Comparison of ENCODE assay signal across 14 cellular contexts in the genomic region with DNA sequence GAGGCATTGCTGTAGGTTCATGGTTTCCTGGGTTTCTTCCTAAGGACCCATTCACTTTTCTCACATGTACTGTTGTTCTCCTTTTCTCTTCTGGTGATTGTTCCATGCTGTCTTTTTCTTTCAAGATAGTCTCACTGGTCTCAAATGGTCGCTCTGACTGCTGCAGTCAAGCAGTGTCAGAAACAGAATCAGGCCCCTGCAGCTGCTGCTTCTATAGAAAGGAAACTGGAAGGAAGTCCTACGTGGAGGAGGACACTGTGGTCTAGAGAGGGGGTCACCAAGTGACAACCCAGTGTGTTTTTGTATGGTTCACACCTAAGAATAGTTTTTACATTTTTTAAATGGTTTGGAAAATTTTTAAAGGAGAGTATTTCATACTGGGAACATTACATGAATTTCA. TPM values are rescaled to one million over a fixed set of nuclear protein-coding genes. Genes with fewer than 3 reads are reported as not detected.
DNase-seq lines count a peak whose midpoint lies in the region; ATAC-seq and TF ChIP-seq lines count a peak whose summit lies in the region.
"Had no signal": no experiment of that assay in that cellular context is flagged by ENCODE, and none has a peak within 500 bp of the region (broad histone marks: within the 10 kb centered on the region; RNA-seq: fewer than 3 reads in every experiment).

No MANE protein-coding gene starts in this region.

- H3K27ac Mint-ChIP-seq in activated T-helper 1 cell treated with anti-CD3 and anti-CD28 coated beads, Interleukin-12 subunit alpha, Interleukin-12 subunit beta, Interleukin-2, Interleukin-4 antibody, amounts not matched to agents 30 ng/mL and 10 ng/mL and 1 ng/mL, durations not matched to agents 14 hours and 24 hours and 36 hours, result peak overlapping the region; percentile 61
- peak overlapping the region; percentile 94 to 96 for H3K27ac Mint-ChIP-seq in natural killer cell

- peaks cover 52% of the 10 kb centered on the region for H3K36me3 ChIP-seq in DND-41 (ENCODE audit: insufficient read depth, low read length)
- H3K36me3 ChIP-seq in Karpas-422 (ENCODE audit: insufficient read depth, low read length), result peaks cover 16% of the 10 kb centered on the region; the same call in 1 of the 2 replicates

- no peak for DNase-seq in DND-41
- no peak for DNase-seq in Karpas-422
- DNase-seq in activated T-helper 1 cell treated with anti-CD3 and anti-CD28 coated beads, Interleukin-12 subunit alpha, Interleukin-12 subunit beta, Interleukin-2, Interleukin-4 antibody, amounts not matched to agents 30 ng/mL and 10 ng/mL and 1 ng/mL, durations not matched to agents 14 hours and 24 hours and 36 hours (ENCODE audit: low spot score), result no peak
- no peak for DNase-seq in natural killer cell
- DNase-seq in superior temporal gyrus (ENCODE audit: extremely low spot score), result no peak
- no peak for DNase-seq in left colon
- DNase-seq: activated CD4-positive, alpha-beta T cell treated with anti-CD3 and anti-CD28 coated beads for 48 hours; amygdala; COR-L47; dermis blood vessel endothelial cell; NCI-H2171 treated with DMSO at 0.1 percent for 48 hours had no signal

- no peak overlapping the region for H3K4me3 ChIP-seq in DND-41 (ENCODE audit: low read depth in 1 of 2, low read length in 2 of 2)
- no peak overlapping the region for H3K4me3 ChIP-seq in Karpas-422 (ENCODE audit: low read length)
- H3K4me3 ChIP-seq: thoracic aorta had no signal

- H3K27me3 Mint-ChIP-seq in activated T-helper 1 cell treated with anti-CD3 and anti-CD28 coated beads, Interleukin-12 subunit alpha, Interleukin-12 subunit beta, Interleukin-2, Interleukin-4 antibody, amounts not matched to agents 30 ng/mL and 10 ng/mL and 1 ng/mL, durations not matched to agents 14 hours and 24 hours and 36 hours (ENCODE audit: insufficient read depth), result no peaks in the 10 kb centered on the region
- H3K27me3 Mint-ChIP-seq in natural killer cell (ENCODE audit: low read depth in 2 of 2), result no peaks in the 10 kb centered on the region

- peak overlapping the region; percentile 22; the same call in 1 of the 2 replicates for H3K4me2 ChIP-seq in DND-41 (ENCODE audit: insufficient read depth, low read length)
- peak overlapping the region; percentile 98 for H3K4me2 ChIP-seq in Karpas-422 (ENCODE audit: low read depth, low read length, poor library complexity, severe bottlenecking)

- no peaks in the 10 kb centered on the region for H3K9me2 ChIP-seq in Karpas-422 (replicated peaks; ENCODE audit: insufficient read depth, low read length)

- no peak overlapping the region for H3K9ac ChIP-seq in DND-41 (ENCODE audit: low read depth, low read length)
- no peak overlapping the region for H3K9ac ChIP-seq in Karpas-422 (ENCODE audit: low read length)

- ATAC-seq in DND-41 (ENCODE audit: insufficient read depth, low read depth), result no peak
- ATAC-seq in natural killer cell, result no peak
- ATAC-seq in left colon, result no peak
- no peak for ATAC-seq in GM21528 (IDR thresholded peaks at IDR 0.05; ENCODE audit: low FRiP score, unreplicated experiment)
- no peak for ATAC-seq in GM21825 (IDR thresholded peaks at IDR 0.05; ENCODE audit: unreplicated experiment)

- H2AFZ ChIP-seq in DND-41 (ENCODE audit: low read depth, low read length) (no peak overlapping the region), Karpas-422 (ENCODE audit: low read length) (no peak overlapping the region)

- intact Hi-C loops in activated T-helper 1 cell treated with anti-CD3 and anti-CD28 coated beads, Interleukin-12 subunit alpha, Interleukin-12 subunit beta, Interleukin-2, Interleukin-4 antibody, amounts not matched to agents 30 ng/mL and 10 ng/mL and 1 ng/mL, durations not matched to agents 14 hours and 24 hours and 36 hours (cut with micrococcal nuclease), result loop anchor here (5.0 kb wide), 2 partner anchors 69 to 464 kb away; a partner anchor contains a TSS
- intact Hi-C loops in natural killer cell (cut with micrococcal nuclease) (loop anchor here (5.0 kb wide), 1 partner anchor 54 kb away; no protein-coding TSS in a partner anchor), left colon (cut with DNase I, micrococcal nuclease) (no loop called here)

- H3K79me2 ChIP-seq in DND-41 (ENCODE audit: insufficient read depth, low read length) (peaks cover 58% of the 10 kb centered on the region), Karpas-422 (ENCODE audit: low read length) (peaks cover 43% of the 10 kb centered on the region)

- peaks cover 18% of the 10 kb centered on the region for H3K36me3 Mint-ChIP-seq in activated T-helper 1 cell treated with anti-CD3 and anti-CD28 coated beads, Interleukin-12 subunit alpha, Interleukin-12 subunit beta, Interleukin-2, Interleukin-4 antibody, amounts not matched to agents 30 ng/mL and 10 ng/mL and 1 ng/mL, durations not matched to agents 14 hours and 24 hours and 36 hours (ENCODE audit: low read depth)
- no peaks in the 10 kb centered on the region for H3K36me3 Mint-ChIP-seq in natural killer cell

- peaks cover 41% of the 10 kb centered on the region for H3K4me1 Mint-ChIP-seq in activated T-helper 1 cell treated with anti-CD3 and anti-CD28 coated beads, Interleukin-12 subunit alpha, Interleukin-12 subunit beta, Interleukin-2, Interleukin-4 antibody, amounts not matched to agents 30 ng/mL and 10 ng/mL and 1 ng/mL, durations not matched to agents 14 hours and 24 hours and 36 hours (ENCODE audit: low read depth)
- H3K4me1 Mint-ChIP-seq in natural killer cell, result peaks cover 26 to 29% of the 10 kb centered on the region in 2 donors

- TF ChIP-seq CTCF in DND-41 (IDR thresholded peaks at IDR 0.05; ENCODE audit: borderline replicate concordance, extremely low read depth, low read length, poor library complexity, severe bottlenecking), result no peak
- TF ChIP-seq CTCF in natural killer cell (IDR thresholded peaks at IDR 0.05), result no peak

- H3K27ac ChIP-seq in DND-41 (ENCODE audit: low read length) (no peak overlapping the region), Karpas-422 (ENCODE audit: low read length) (no peak overlapping the region)
- H3K27ac ChIP-seq: thoracic aorta had no signal

- H4K20me1 ChIP-seq in DND-41 (ENCODE audit: insufficient read depth, low read length) (peaks cover 15% of the 10 kb centered on the region), Karpas-422 (ENCODE audit: insufficient read depth, low read depth, low read length) (peaks cover 3% of the 10 kb centered on the region; the same call in 1 of the 2 replicates)

- no peaks in the 10 kb centered on the region for H3K9me3 Mint-ChIP-seq in activated T-helper 1 cell treated with anti-CD3 and anti-CD28 coated beads, Interleukin-12 subunit alpha, Interleukin-12 subunit beta, Interleukin-2, Interleukin-4 antibody, amounts not matched to agents 30 ng/mL and 10 ng/mL and 1 ng/mL, durations not matched to agents 14 hours and 24 hours and 36 hours
- no peaks in the 10 kb centered on the region for H3K9me3 Mint-ChIP-seq in natural killer cell

- peak overlapping the region; percentile 80 for H3K4me3 Mint-ChIP-seq in activated T-helper 1 cell treated with anti-CD3 and anti-CD28 coated beads, Interleukin-12 subunit alpha, Interleukin-12 subunit beta, Interleukin-2, Interleukin-4 antibody, amounts not matched to agents 30 ng/mL and 10 ng/mL and 1 ng/mL, durations not matched to agents 14 hours and 24 hours and 36 hours
- H3K4me3 Mint-ChIP-seq in natural killer cell, result no peak overlapping the region

- peaks cover 24% of the 10 kb centered on the region for H3K4me1 ChIP-seq in DND-41 (ENCODE audit: insufficient read depth, low read length)
- H3K4me1 ChIP-seq in Karpas-422 (ENCODE audit: low read length), result peaks cover 21% of the 10 kb centered on the region

- H3K27me3 ChIP-seq in DND-41 (ENCODE audit: insufficient read depth, low read length, poor library complexity) (no peaks in the 10 kb centered on the region), Karpas-422 (ENCODE audit: low read length) (no peaks in the 10 kb centered on the region)

- H3K9me3 ChIP-seq in DND-41 (ENCODE audit: insufficient read depth, low read length, severe bottlenecking) (no peaks in the 10 kb centered on the region), Karpas-422 (ENCODE audit: low read length) (no peaks in the 10 kb centered on the region)
- H3K9me3 ChIP-seq: thoracic aorta had no signal

RNA-seq across cellular contexts. Expression of a gene that starts 2.4 kb away (rescaled TPM):
- 50.4 and 54.9 TPM in 2 replicates for total RNA-seq in Karpas-422 (2014; rRNA removed; shearing (Covaris generic); ENCODE audit: low replicate concordance)
- total RNA-seq in activated T-helper 1 cell treated with anti-CD3 and anti-CD28 coated beads, Interleukin-12 subunit alpha, Interleukin-12 subunit beta, Interleukin-2, Interleukin-4 antibody, amounts not matched to agents 30 ng/mL and 10 ng/mL and 1 ng/mL, durations not matched to agents 14 hours and 24 hours and 36 hours, result 79.9 and 81.9 TPM in 2 replicates
- total RNA-seq in natural killer cell (10 to 100 TPM; 62.1 to 73.1 (median 73.0) TPM), left colon (10 to 100 TPM; 41.5 to 57.0 TPM)

RNA-seq across cellular contexts. Expression of a gene that starts 5.7 kb away (rescaled TPM):
- 1.2 and 1.4 TPM in 2 replicates for total RNA-seq in Karpas-422 (2014; rRNA removed; shearing (Covaris generic); ENCODE audit: low replicate concordance)
- total RNA-seq in activated T-helper 1 cell treated with anti-CD3 and anti-CD28 coated beads, Interleukin-12 subunit alpha, Interleukin-12 subunit beta, Interleukin-2, Interleukin-4 antibody, amounts not matched to agents 30 ng/mL and 10 ng/mL and 1 ng/mL, durations not matched to agents 14 hours and 24 hours and 36 hours, result not detected in 2 replicates
- total RNA-seq in natural killer cell, result under 1 TPM; 0.35 to 0.55 (median 0.36) TPM
- not detected for total RNA-seq in left colon
- total RNA-seq: thoracic aorta had no signal

Comparison
In these comparisons a context has a peak if more than half of its experiments do, and no peak if none do; other contexts are left out.
1. intact Hi-C loops: an anchor here in activated T-helper 1 cell treated with anti-CD3 and anti-CD28 coated beads, Interleukin-12 subunit alpha, Interleukin-12 subunit beta, Interleukin-2, Interleukin-4 antibody, amounts not matched to agents 30 ng/mL and 10 ng/mL and 1 ng/mL, durations not matched to agents 14 hours and 24 hours and 36 hours (5.0 kb wide) and natural killer cell (5.0 kb wide); none called in left colon.